10 cellular contexts compared by ENCODE assay signal in genomic region chr5:24644757-24645156, GRCh38. TPM values are rescaled to one million over a fixed set of nuclear protein-coding genes. Genes with fewer than 3 reads are reported as not detected.
DNase-seq lines count a peak whose midpoint lies in the region; ATAC-seq, FAIRE-seq and TF ChIP-seq lines count a peak whose summit lies in the region.
"Had no signal": no experiment of that assay in that cellular context is flagged by ENCODE, and none has a peak within 500 bp of the region (broad histone marks: within the 10 kb centered on the region; RNA-seq: fewer than 3 reads in every experiment).

Gene CDH10 (minus strand): TSS chr5:24644978. CDS start chr5:24593490, 51,488 bp downstream.

- H3K79me2 ChIP-seq in keratinocyte (ENCODE audit: control insufficient read depth, insufficient read depth, low read length): no peaks in the 10 kb centered on the region

- intact Hi-C loops in A673 (cut with micrococcal nuclease; ENCODE audit: unreplicated experiment): loop anchor here (5.0 to 10.0 kb wide), 3 partner anchors 107 to 830 kb away; no protein-coding TSS in a partner anchor

- H3K27ac Mint-ChIP-seq in brain: peak within 1 kb of the TSS; percentile 76 to 94 (median 89)

- CTCF ChIA-PET in A673 (lab: Charles Lee): interaction anchor here (0.7 kb wide), 3 partner anchors 17 to 199 kb away, joined by 4 to 6 read pairs (median 5); no protein-coding TSS in a partner anchor

- H3K9me3 ChIP-seq in A673 (ENCODE audit: low read depth, low read length, poor library complexity, severe bottlenecking) (no peaks in the 10 kb centered on the region), keratinocyte (ENCODE audit: control insufficient read depth, low read depth, low read length) (no peaks in the 10 kb centered on the region)

- H3K4me1 ChIP-seq in A673 (ENCODE audit: insufficient read depth, low read length, poor library complexity, severe bottlenecking) (peaks cover 14% of the 10 kb centered on the region), keratinocyte (ENCODE audit: control insufficient read depth, extremely low read depth, insufficient read depth, low read length) (no peaks in the 10 kb centered on the region)

- H3K9me3 Mint-ChIP-seq in brain: no peaks in the 10 kb centered on the region

- no peaks in the 10 kb centered on the region for H3K36me3 Mint-ChIP-seq in brain
- H3K36me3 Mint-ChIP-seq: activated naive CD4-positive, alpha-beta T cell treated with anti-CD3 and anti-CD28 coated beads, Interleukin-2, amount 50 U/mL, for 72 hours had no signal

- H3K4me3 ChIP-seq in A673 (ENCODE audit: low read depth, low read length, poor library complexity, severe bottlenecking) (peak within 1 kb of the TSS; percentile 45), keratinocyte (ENCODE audit: control insufficient read depth in 2 of 3, extremely low read depth in 1 of 3, insufficient read depth in 2 of 3, low read depth in 1 of 3, low read length in 3 of 3) (peak within 1 kb of the TSS in 2 of 3 experiments; percentile 6 to 53)

- H3K27ac ChIP-seq in A673 (ENCODE audit: low read depth, low read length, poor library complexity, severe bottlenecking) (no peak within 1 kb of the TSS), keratinocyte (ENCODE audit: control insufficient read depth, insufficient read depth, low read length) (no peak within 1 kb of the TSS)

- POLR2A ChIA-PET in A673 (lab: Charles Lee; ENCODE audit: low non-redundant PET): no interaction called here

- TF ChIP-seq CTCF in A673 (conservative IDR thresholded peaks at IDR 0.05; ENCODE audit: low read depth, low read length) (no peak), brain (conservative IDR thresholded peaks at IDR 0.05) (no peak), keratinocyte (optimal IDR thresholded peaks at IDR 0.05 in 1 of 3, IDR thresholded peaks at IDR 0.05 in 1 of 3, conservative IDR thresholded peaks at IDR 0.05 in 1 of 3; ENCODE audit: extremely low read depth in 1 of 3, insufficient read depth in 2 of 3, low read length in 3 of 3) (no peak)

- peak within 1 kb of the TSS; percentile 24 for H2AFZ ChIP-seq in keratinocyte (ENCODE audit: control insufficient read depth, low read length)

- peak within 1 kb of the TSS; percentile 27 for H3K4me2 ChIP-seq in keratinocyte (ENCODE audit: control insufficient read depth, extremely low read depth, insufficient read depth, low read depth, low read length)

- no peaks in the 10 kb centered on the region for H3K36me3 ChIP-seq in A673 (ENCODE audit: insufficient read depth, low read length, poor library complexity, severe bottlenecking)
- no peaks in the 10 kb centered on the region for H3K36me3 ChIP-seq in keratinocyte (ENCODE audit: control insufficient read depth in 2 of 2, extremely low read depth in 1 of 2, insufficient read depth in 2 of 2, low read length in 2 of 2)

- BruUV-seq in A673 (replicated peaks; lab: Mats Ljungman, UMichigan): no TSS peak

- dilution Hi-C loops in keratinocyte (cut with MboI; ENCODE audit: extremely low pct_ligation_motif_present, low sequenced_read_pairs): no loop called here

- H3K4me3 Mint-ChIP-seq in brain: peak within 1 kb of the TSS; percentile 88 to 97 (median 91)

- peaks cover 3% of the 10 kb centered on the region for H3K27me3 Mint-ChIP-seq in brain

- peaks cover 58% of the 10 kb centered on the region for H3K4me1 Mint-ChIP-seq in brain

- H3K9ac ChIP-seq in keratinocyte (ENCODE audit: control insufficient read depth, extremely low read depth, insufficient read depth, low read length): no peak within 1 kb of the TSS

- no peaks in the 10 kb centered on the region for H3K27me3 ChIP-seq in A673 (replicated peaks; ENCODE audit: insufficient read depth, low read depth, low read length, poor library complexity)
- H3K27me3 ChIP-seq in keratinocyte (ENCODE audit: control insufficient read depth, extremely low read depth, insufficient read depth, low read length): no peaks in the 10 kb centered on the region

- ATAC-seq in HG03039 (IDR thresholded peaks at IDR 0.05; ENCODE audit: unreplicated experiment): no peak
- ATAC-seq: activated naive CD4-positive, alpha-beta T cell treated with anti-CD3 and anti-CD28 coated beads, Interleukin-2, amount 50 U/mL, for 72 hours had no signal

- H3K9me1 ChIP-seq in keratinocyte (ENCODE audit: control insufficient read depth, extremely low read depth, insufficient read depth, low read length): no peaks in the 10 kb centered on the region

- peak; percentile 85 for DNase-seq in A673 (ENCODE audit: low spot score)
- peak; percentile 36 for DNase-seq in NCI-H128 (lab: John Stamatoyannopoulos, UW; ENCODE audit: unreplicated experiment)
- no peak for DNase-seq in keratinocyte (ENCODE audit: low read depth, low spot score)
- DNase-seq in CD1c-positive myeloid dendritic cell (ENCODE audit: extremely low spot score): no peak
- DNase-seq in HUDEP-2 (lab: John Stamatoyannopoulos, UW; ENCODE audit: unreplicated experiment in 76 of 76): no peak
- no peak for DNase-seq in activated naive CD4-positive, alpha-beta T cell treated with Interleukin-2 at 50 U/mL for 16 hours

- no peaks in the 10 kb centered on the region for H4K20me1 ChIP-seq in keratinocyte (ENCODE audit: control insufficient read depth, extremely low read depth, insufficient read depth, low read length)

- no peak for FAIRE-seq in keratinocyte (lab: Jason Lieb, UNC)
- FAIRE-seq: RCC 7860 had no signal

RNA-seq across cellular contexts. Expression of gene CDH10, which starts in this region (rescaled TPM):
- 1.2 and 1.4 TPM in 2 replicates for total RNA-seq in A673 (2021)
- polyA plus RNA-seq in brain (ENCODE audit: insufficient read depth, low read depth, low replicate concordance): 1.9 TPM
- polyA plus RNA-seq in keratinocyte: 0.15 to 0.67 TPM (median 0.26 TPM) in 3 replicates
- not detected for polyA plus RNA-seq in keratinocyte (2011; ENCODE audit: low read depth)
- polyA plus RNA-seq in keratinocyte (2011; cell fraction: cytosol; rRNA removed): 0.19 and 0.40 TPM in 2 replicates
- 1.6 and 2.0 TPM in 2 replicates for polyA plus RNA-seq in keratinocyte (2011; cell fraction: nucleus; rRNA removed)
- polyA plus RNA-seq in keratinocyte (2012; ENCODE audit: low replicate concordance): 0.07 TPM in 2 replicates
- polyA minus RNA-seq in keratinocyte: 0.13 to 0.36 TPM in 2 of 3 replicates, not detected in the other
- 1.3 TPM for polyA minus RNA-seq in keratinocyte (2011; cell fraction: cytosol; rRNA and poly(A)+ RNA removed)
- 0.95 and 2.1 TPM in 2 replicates for polyA minus RNA-seq in keratinocyte (2011; cell fraction: nucleus; rRNA and poly(A)+ RNA removed)
- total RNA-seq: activated naive CD4-positive, alpha-beta T cell treated with anti-CD3 and anti-CD28 coated beads, Interleukin-2, amount 50 U/mL, for 72 hours had no signal

Comparison
In these comparisons a context has a peak if more than half of its experiments do, and no peak if none do; other contexts are left out.
1. DNase-seq: peak in A673 (single experiment) and NCI-H128 (single experiment); none in keratinocyte (single experiment), CD1c-positive myeloid dendritic cell (single experiment), HUDEP-2 (0 of 76) and activated naive CD4-positive, alpha-beta T cell treated with Interleukin-2 at 50 U/mL for 16 hours (single experiment).